2 cellular contexts compared by ENCODE assay signal in genomic region chr10:6114299-6114698, GRCh38.
TF ChIP-seq lines count a peak whose summit lies in the region.

No MANE protein-coding gene starts in this region.

TF ChIP-seq in liver, 16 proteins besides CTCF, POLR2A, EP300 and RAD21:
- TF ChIP-seq JUND (IDR thresholded peaks at IDR 0.05) (no peak), YY1 (IDR thresholded peaks at IDR 0.05) (no peak), REST (IDR thresholded peaks at IDR 0.05) (no peak), SP1 (IDR thresholded peaks at IDR 0.05) (no peak), HNF4G (IDR thresholded peaks at IDR 0.05) (no peak)
- TF ChIP-seq, protein P1, sequence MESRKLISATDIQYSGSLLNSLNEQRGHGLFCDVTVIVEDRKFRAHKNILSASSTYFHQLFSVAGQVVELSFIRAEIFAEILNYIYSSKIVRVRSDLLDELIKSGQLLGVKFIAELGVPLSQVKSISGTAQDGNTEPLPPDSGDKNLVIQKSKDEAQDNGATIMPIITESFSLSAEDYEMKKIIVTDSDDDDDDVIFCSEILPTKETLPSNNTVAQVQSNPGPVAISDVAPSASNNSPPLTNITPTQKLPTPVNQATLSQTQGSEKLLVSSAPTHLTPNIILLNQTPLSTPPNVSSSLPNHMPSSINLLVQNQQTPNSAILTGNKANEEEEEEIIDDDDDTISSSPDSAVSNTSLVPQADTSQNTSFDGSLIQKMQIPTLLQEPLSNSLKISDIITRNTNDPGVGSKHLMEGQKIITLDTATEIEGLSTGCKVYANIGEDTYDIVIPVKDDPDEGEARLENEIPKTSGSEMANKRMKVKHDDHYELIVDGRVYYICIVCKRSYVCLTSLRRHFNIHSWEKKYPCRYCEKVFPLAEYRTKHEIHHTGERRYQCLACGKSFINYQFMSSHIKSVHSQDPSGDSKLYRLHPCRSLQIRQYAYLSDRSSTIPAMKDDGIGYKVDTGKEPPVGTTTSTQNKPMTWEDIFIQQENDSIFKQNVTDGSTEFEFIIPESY (IDR thresholded peaks at IDR 0.05), result no peak
- TF ChIP-seq, protein P2, sequence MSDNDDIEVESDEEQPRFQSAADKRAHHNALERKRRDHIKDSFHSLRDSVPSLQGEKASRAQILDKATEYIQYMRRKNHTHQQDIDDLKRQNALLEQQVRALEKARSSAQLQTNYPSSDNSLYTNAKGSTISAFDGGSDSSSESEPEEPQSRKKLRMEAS (IDR thresholded peaks at IDR 0.05), result no peak

TF ChIP-seq in HepG2, 621 proteins besides CTCF, POLR2A, EP300 and RAD21:
- TF ChIP-seq ZNF704 (CRISPR knock-in tag; IDR thresholded peaks at IDR 0.05; ENCODE audit: borderline replicate concordance), result no peak
- TF ChIP-seq SOX6 (IDR thresholded peaks at IDR 0.05), result no peak
- no peak for TF ChIP-seq SOX6 (CRISPR knock-in tag; IDR thresholded peaks at IDR 0.05)
- TF ChIP-seq TP53 (CRISPR knock-in tag; conservative IDR thresholded peaks at IDR 0.05), result no peak
- TF ChIP-seq ZNF20 (CRISPR knock-in tag; IDR thresholded peaks at IDR 0.05), result no peak
- TF ChIP-seq ARID3A (IDR thresholded peaks at IDR 0.05; ENCODE audit: low read depth, low read length), result no peak
